Comparison of ENCODE assay signal across 15 cellular contexts in the genomic region with DNA sequence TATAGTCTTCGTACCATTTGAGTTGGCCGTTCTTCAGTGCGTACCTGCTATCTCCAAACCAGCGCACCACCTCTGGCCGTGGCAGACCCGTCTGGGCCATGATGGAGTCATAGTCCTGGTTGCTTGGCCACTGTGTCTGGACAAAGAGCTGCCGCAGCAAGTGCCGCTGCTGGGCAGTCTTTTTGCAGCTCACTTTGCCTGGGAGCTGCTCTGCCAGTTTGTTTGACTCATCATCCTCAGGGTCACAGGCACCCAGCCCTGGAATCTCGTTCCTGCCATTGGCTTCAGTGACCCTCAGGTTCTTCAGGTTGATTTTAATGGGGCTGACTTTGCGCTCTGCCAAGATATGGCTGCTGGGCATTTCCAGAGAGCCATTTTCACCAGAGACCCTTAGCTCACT.
DNase-seq lines count a peak whose midpoint lies in the region; ATAC-seq and TF ChIP-seq lines count a peak whose summit lies in the region.
"Had no signal": no experiment of that assay in that cellular context is flagged by ENCODE, and none has a peak within 500 bp of the region (broad histone marks: within the 10 kb centered on the region; RNA-seq: fewer than 3 reads in every experiment).

No MANE protein-coding gene starts in this region.

- no peak overlapping the region for H4K8ac ChIP-seq in neuronal stem cell (ENCODE audit: low read depth, low read length)

- peaks cover 5% of the 10 kb centered on the region in 2 donors for H3K4me1 ChIP-seq in adrenal gland (replicated peaks in 1 of 2)
- H3K4me1 ChIP-seq in neuronal stem cell (ENCODE audit: control insufficient read depth in 2 of 2, insufficient read depth in 1 of 2, low read depth in 1 of 2, low read length in 2 of 2): no peaks in the 10 kb centered on the region
- H3K4me1 ChIP-seq in gastrocnemius medialis: peaks cover 0 to 3% of the 10 kb centered on the region in 2 donors
- H3K4me1 ChIP-seq: BE2C, Caco-2 had no signal

- no peak overlapping the region for H3K4ac ChIP-seq in neuronal stem cell (ENCODE audit: low read length)

- H3K36me3 ChIP-seq in adrenal gland (replicated peaks in 1 of 2): peaks cover 0 to 13% of the 10 kb centered on the region in 2 donors
- H3K36me3 ChIP-seq in neuronal stem cell (replicated peaks in 1 of 2; ENCODE audit: control insufficient read depth in 2 of 2, insufficient read depth in 2 of 2, low read length in 2 of 2): peaks cover 4% of the 10 kb centered on the region in 2 donors
- peaks cover 0 to 31% of the 10 kb centered on the region in 2 donors for H3K36me3 ChIP-seq in gastrocnemius medialis

- H2AFZ ChIP-seq in neuronal stem cell (ENCODE audit: low read length): no peak overlapping the region

- H2BK12ac ChIP-seq in neuronal stem cell (ENCODE audit: low read length): no peak overlapping the region

- H3K9me3 Mint-ChIP-seq in activated CD4-positive, alpha-beta T cell treated with anti-CD3 and anti-CD28 coated beads, Interleukin-2, amount 10 ng/mL, durations not matched to agents 7 days and 5 days: peaks cover 8% of the 10 kb centered on the region

- H4K91ac ChIP-seq in neuronal stem cell (ENCODE audit: low read depth, low read length, poor library complexity): no peak overlapping the region

- DNase-seq in adrenal gland: peak; percentile 54 to 83 (median 80)
- DNase-seq in neuronal stem cell (ENCODE audit: low spot score): no peak
- no peak for DNase-seq in activated CD4-positive, alpha-beta T cell treated with anti-CD3 and anti-CD28 coated beads, Interleukin-2, amount 10 ng/mL, durations not matched to agents 7 days and 5 days
- DNase-seq in NCI-H1694 treated with DMSO at 0.1 percent for 48 hours (lab: John Stamatoyannopoulos, UW): no peak
- DNase-seq in gastrocnemius medialis: no peak
- no peak for DNase-seq in HT-29 (ENCODE audit: low spot score)
- DNase-seq: ACHN; BE2C; C1 segment of cervical spinal cord; Caco-2; CD4-positive, alpha-beta T cell; H9; IMR-90 had no signal

- TF ChIP-seq POLR2A in adrenal gland (IDR thresholded peaks at IDR 0.05) (no peak), gastrocnemius medialis (IDR thresholded peaks at IDR 0.05) (no peak)

- H3K14ac ChIP-seq in neuronal stem cell (ENCODE audit: low read length): no peak overlapping the region

- H3K9ac ChIP-seq in neuronal stem cell (ENCODE audit: low read depth, low read length, poor library complexity): no peak overlapping the region

- no peak for ATAC-seq in gastrocnemius medialis

- intact Hi-C loops in adrenal gland (cut with DNase I): no loop called here
- intact Hi-C loops in gastrocnemius medialis (cut with DNase I; ENCODE audit: low total_unique reads): no loop called here

- H3K4me3 Mint-ChIP-seq in activated CD4-positive, alpha-beta T cell treated with anti-CD3 and anti-CD28 coated beads, Interleukin-2, amount 10 ng/mL, durations not matched to agents 7 days and 5 days: no peak overlapping the region
- H3K4me3 Mint-ChIP-seq: CD4-positive, alpha-beta T cell; H9 had no signal

- H3K18ac ChIP-seq in neuronal stem cell (ENCODE audit: low read length): no peak overlapping the region

- H3K4me3 ChIP-seq in adrenal gland (peak overlapping the region in 1 of 4 donors; percentile 25), neuronal stem cell (ENCODE audit: low read length in 2 of 2) (peak overlapping the region in 1 of 2 donors; percentile 22), gastrocnemius medialis (no peak overlapping the region)

- in situ Hi-C loops in gastrocnemius medialis (cut with MboI; ENCODE audit: low sequenced_read_pairs in 4 of 4): no loop called here

- H3K27ac Mint-ChIP-seq in activated CD4-positive, alpha-beta T cell treated with anti-CD3 and anti-CD28 coated beads, Interleukin-2, amount 10 ng/mL, durations not matched to agents 7 days and 5 days: no peak overlapping the region
- H3K27ac Mint-ChIP-seq: CD4-positive, alpha-beta T cell; H9 had no signal

- H2AK5ac ChIP-seq in neuronal stem cell (ENCODE audit: low read depth, low read length): no peak overlapping the region

- H2BK120ac ChIP-seq in neuronal stem cell (ENCODE audit: low read depth, low read length): no peak overlapping the region

- peaks cover 13% of the 10 kb centered on the region for H3K36me3 Mint-ChIP-seq in activated CD4-positive, alpha-beta T cell treated with anti-CD3 and anti-CD28 coated beads, Interleukin-2, amount 10 ng/mL, durations not matched to agents 7 days and 5 days (ENCODE audit: low read depth)

- no peaks in the 10 kb centered on the region for H3K4me1 Mint-ChIP-seq in activated CD4-positive, alpha-beta T cell treated with anti-CD3 and anti-CD28 coated beads, Interleukin-2, amount 10 ng/mL, durations not matched to agents 7 days and 5 days

- H3K23ac ChIP-seq in neuronal stem cell (ENCODE audit: low read depth, low read length, poor library complexity): no peak overlapping the region

- peak overlapping the region; percentile 7 for H2BK5ac ChIP-seq in neuronal stem cell (ENCODE audit: low read length)

- CTCF ChIA-PET in activated CD4-positive, alpha-beta T cell treated with anti-CD3 and anti-CD28 coated beads, Interleukin-2, amount 10 ng/mL, durations not matched to agents 7 days and 5 days (lab: Charles Lee): interaction anchor here (1.0 to 1.6 kb wide), 5 partner anchors 18 to 137 kb away, joined by 3 to 4 read pairs (median 3); no protein-coding TSS in a partner anchor

- POLR2A ChIA-PET in activated CD4-positive, alpha-beta T cell treated with anti-CD3 and anti-CD28 coated beads, Interleukin-2, amount 10 ng/mL, durations not matched to agents 7 days and 5 days (lab: Charles Lee): no interaction called here

- no peak overlapping the region for H2BK15ac ChIP-seq in neuronal stem cell (ENCODE audit: low read length)

- H3K27me3 ChIP-seq in adrenal gland (no peaks in the 10 kb centered on the region), neuronal stem cell (ENCODE audit: control insufficient read depth in 3 of 3, insufficient read depth in 3 of 3, low read depth in 1 of 3, low read length in 3 of 3) (no peaks in the 10 kb centered on the region), gastrocnemius medialis (no peaks in the 10 kb centered on the region)
- H3K27me3 ChIP-seq: BE2C had no signal

- WGBS in adrenal gland, 4 donors: 57 to 67% (median 65%) methylated on average over 2 to 10 of the region's 10 CpGs
- no CpG with 5 or more reads among the region's 10 CpGs for WGBS in neuronal stem cell (ENCODE audit: extremely low coverage in 2 of 2, insufficient read length in 2 of 2, insufficient replicate concordance in 1 of 2), 2 donors

- H3K27ac ChIP-seq in adrenal gland (peak overlapping the region in 4 of 5 donors; percentile 53 to 69 (median 60)), cingulate gyrus (ENCODE audit: low read depth, low read length) (peak overlapping the region; percentile 99), neuronal stem cell (replicated peaks; ENCODE audit: low read length) (no peak overlapping the region), gastrocnemius medialis (no peak overlapping the region)
- H3K27ac ChIP-seq: HL-60 had no signal

- no peaks in the 10 kb centered on the region for H3K79me1 ChIP-seq in neuronal stem cell (ENCODE audit: low read depth, low read length)

- TF ChIP-seq CTCF in adrenal gland (IDR thresholded peaks at IDR 0.05) (no peak), gastrocnemius medialis (IDR thresholded peaks at IDR 0.05 in 4 of 5, conservative IDR thresholded peaks at IDR 0.05 in 1 of 5) (no peak)

- no peak overlapping the region for H3K4me2 ChIP-seq in neuronal stem cell (ENCODE audit: insufficient read depth, low read length, poor library complexity, severe bottlenecking)

- no peaks in the 10 kb centered on the region for H3K27me3 Mint-ChIP-seq in activated CD4-positive, alpha-beta T cell treated with anti-CD3 and anti-CD28 coated beads, Interleukin-2, amount 10 ng/mL, durations not matched to agents 7 days and 5 days
- H3K27me3 Mint-ChIP-seq: CD4-positive, alpha-beta T cell had no signal

- peaks cover 0 to 11% (median 0%) of the 10 kb centered on the region in 3 donors for H3K9me3 ChIP-seq in adrenal gland (replicated peaks in 1 of 3)
- H3K9me3 ChIP-seq in neuronal stem cell (replicated peaks in 1 of 2; ENCODE audit: control insufficient read depth in 2 of 2, insufficient read depth in 1 of 2, low read depth in 1 of 2, low read length in 2 of 2): peaks cover 11 to 25% of the 10 kb centered on the region in 2 donors
- H3K9me3 ChIP-seq in gastrocnemius medialis: peaks cover 0 to 5% (median 0%) of the 10 kb centered on the region in 3 donors
- H3K9me3 ChIP-seq: BE2C had no signal

Comparison
In these comparisons a context has a peak if more than half of its experiments do, and no peak if none do; other contexts are left out.
1. DNase-seq: peak in adrenal gland (7 of 7); none in neuronal stem cell (single experiment), activated CD4-positive, alpha-beta T cell treated with anti-CD3 and anti-CD28 coated beads, Interleukin-2, amount 10 ng/mL, durations not matched to agents 7 days and 5 days (single experiment), NCI-H1694 treated with DMSO at 0.1 percent for 48 hours (single experiment), gastrocnemius medialis (0 of 2) and HT-29 (single experiment).
2. H3K27ac ChIP-seq: peak in adrenal gland (4 of 5) and cingulate gyrus (single experiment); none in neuronal stem cell (single experiment) and gastrocnemius medialis (0 of 4).